Comparison of ENCODE assay signal across 23 cellular contexts in the genomic region with DNA sequence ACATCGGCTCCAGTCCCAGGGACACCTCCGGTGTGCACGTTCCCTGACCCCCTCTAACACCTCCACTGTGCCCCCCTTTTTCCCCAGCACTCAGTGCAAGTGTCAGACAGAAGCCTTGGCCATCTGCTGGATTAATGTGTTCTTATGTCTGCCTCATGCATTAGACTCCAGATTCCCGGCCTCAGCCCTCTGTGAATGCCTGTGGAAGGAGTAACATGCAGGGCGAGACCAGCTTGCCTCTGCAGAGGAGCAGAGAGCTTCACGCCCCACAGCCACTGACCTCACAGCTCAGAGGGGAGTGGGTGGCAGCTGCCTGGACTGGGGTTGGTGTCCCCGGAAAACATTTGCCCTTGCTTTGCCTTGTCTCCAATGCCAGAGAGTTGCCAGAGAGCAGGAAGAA.
"Had no signal": no experiment of that assay in that cellular context is flagged by ENCODE, and none has a peak within 500 bp of the region (broad histone marks: within the 10 kb centered on the region; RNA-seq: fewer than 3 reads in every experiment).

No MANE protein-coding gene starts in this region.

- H3K27ac ChIP-seq: breast epithelium, gastrocnemius medialis, left lung, neutrophil, parathyroid adenoma, sigmoid colon, thoracic aorta, upper lobe of right lung had no signal

- H3K4me1 ChIP-seq: breast epithelium, left lung, parathyroid adenoma, sigmoid colon, upper lobe of right lung had no signal

- H3K4me3 ChIP-seq: breast epithelium, gastrocnemius medialis, left lung, sigmoid colon, spleen, thoracic aorta, upper lobe of right lung had no signal

- H3K9me3 ChIP-seq: breast epithelium, gastrocnemius medialis, left lung, neutrophil, sigmoid colon, spleen, thoracic aorta, upper lobe of right lung had no signal

- H3K27me3 ChIP-seq: breast epithelium, gastrocnemius medialis, left lung, neutrophil, sigmoid colon, spleen, upper lobe of right lung had no signal

- H2AFZ ChIP-seq: parathyroid adenoma had no signal

- DNase-seq: activated CD4-positive, alpha-beta T cell treated with anti-CD3 and anti-CD28 coated beads, Interleukin-2, amount 50 U/mL, for 1 hour; activated CD4-positive, CD25-positive, alpha-beta regulatory T cell; activated CD8-positive, alpha-beta memory T cell treated with anti-CD3 and anti-CD28 coated beads, Interleukin-2, amount 50 U/mL, for 4 hours; activated effector memory CD4-positive, alpha-beta T cell treated with Interleukin-2 at 50 U/mL for 16 hours; activated naive CD4-positive, alpha-beta T cell treated with anti-CD3 and anti-CD28 coated beads, Interleukin-2, amount 10 ng/mL, durations not matched to agents 7 days and 5 days; activated naive CD8-positive, alpha-beta T cell treated with anti-CD3 and anti-CD28 coated beads, Interleukin-2, amount 50 U/mL, for 24 hours; activated T-cell treated with anti-CD3 and anti-CD28 coated beads, Interleukin-2, amount 50 U/mL, for 4 hours; cerebellar nuclear complex; cortex of kidney; effector CD4-positive, alpha-beta T cell; gastrocnemius medialis; left lung; midbrain; sigmoid colon; spleen; stimulated activated naive B cell treated with anti-CD40 and anti-IgM and Interleukin-4, amounts not matched to agents 10 μg/mL and 1 μg/mL and 100 μg/mL, for 72 hours; T-helper 1 cell; T-helper 9 cell; upper lobe of right lung had no signal

- H3K79me2 ChIP-seq: parathyroid adenoma had no signal

- ATAC-seq: activated naive CD8-positive, alpha-beta T cell treated with anti-CD3 and anti-CD28 coated beads, Interleukin-2, amount 50 U/mL, for 24 hours; activated T-cell treated with anti-CD3 and anti-CD28 coated beads, Interleukin-2, amount 50 U/mL, for 4 hours; gastrocnemius medialis; stimulated activated naive B cell treated with anti-CD40 and anti-IgM and Interleukin-4, amounts not matched to agents 10 μg/mL and 1 μg/mL and 100 μg/mL, for 72 hours; upper lobe of right lung had no signal

- H3K36me3 ChIP-seq: breast epithelium, gastrocnemius medialis, left lung, neutrophil, sigmoid colon, spleen, thoracic aorta, upper lobe of right lung had no signal

- H3K9ac ChIP-seq: parathyroid adenoma had no signal
